ENCODE assay signal across 18 cellular contexts in genomic region chr4:41602113-41602512, GRCh38.
DNase-seq lines count a peak whose midpoint lies in the region; ATAC-seq, FAIRE-seq and TF ChIP-seq lines count a peak whose summit lies in the region.
"Had no signal": no experiment of that assay in that cellular context is flagged by ENCODE, and none has a peak within 500 bp of the region (broad histone marks: within the 10 kb centered on the region; RNA-seq: fewer than 3 reads in every experiment).

No MANE protein-coding gene starts in this region.

- no peak for TF ChIP-seq POLR2A in gastrocnemius medialis (IDR thresholded peaks at IDR 0.05)
- no peak for TF ChIP-seq POLR2A in heart left ventricle (IDR thresholded peaks at IDR 0.05)

- peaks cover 10% of the 10 kb centered on the region for H3K27me3 Mint-ChIP-seq in HFFc6 (ENCODE audit: insufficient read depth)

- TF ChIP-seq CTCF in C4-2B (conservative IDR thresholded peaks at IDR 0.05) (no peak), HFFc6 (IDR thresholded peaks at IDR 0.05) (no peak), gastrocnemius medialis (IDR thresholded peaks at IDR 0.05 in 4 of 5, conservative IDR thresholded peaks at IDR 0.05 in 1 of 5) (no peak), heart left ventricle (IDR thresholded peaks at IDR 0.05) (no peak)

- H3K4me3 Mint-ChIP-seq in HFFc6 = peak overlapping the region; percentile 32; the same call in 1 of the 2 replicates
- H3K4me3 Mint-ChIP-seq: CD8-positive, alpha-beta T cell; GM23338 had no signal

- ATAC-seq in gastrocnemius medialis (peak; percentile 54 to 61), GM21717 (IDR thresholded peaks at IDR 0.05; ENCODE audit: unreplicated experiment) (no peak), HG03442 (IDR thresholded peaks at IDR 0.05; ENCODE audit: unreplicated experiment) (no peak), heart left ventricle (no peak)
- ATAC-seq: CD8-positive, alpha-beta T cell; GM12878; GM23338; HCT116 had no signal

- no peaks in the 10 kb centered on the region for H3K36me3 ChIP-seq in gastrocnemius medialis
- H3K36me3 ChIP-seq in heart left ventricle = peaks cover 0 to 22% (median 5%) of the 10 kb centered on the region in 9 donors
- H3K36me3 ChIP-seq: BLaER1 had no signal

- in situ Hi-C loops in gastrocnemius medialis (cut with MboI; ENCODE audit: low sequenced_read_pairs in 4 of 4) = no loop called here

- DNase-seq in HFFc6 (no peak), gastrocnemius medialis (no peak), heart left ventricle (no peak)
- DNase-seq: AML-193; Calu3; CD8-positive, alpha-beta T cell; DMS79 treated with DMSO at 0.1 percent for 48 hours; GF-D8 had no signal

- H3K27ac Mint-ChIP-seq in HFFc6 = peak overlapping the region; percentile 27; the same call in 1 of the 2 replicates
- H3K27ac Mint-ChIP-seq: CD8-positive, alpha-beta T cell; GM23338 had no signal

- peaks cover 93% of the 10 kb centered on the region; the same call in 1 of the 2 replicates for H3K4me1 Mint-ChIP-seq in HFFc6 (ENCODE audit: low read depth)
- H3K4me1 Mint-ChIP-seq: GM23338 had no signal

- no peaks in the 10 kb centered on the region for H3K9me3 ChIP-seq in gastrocnemius medialis
- no peaks in the 10 kb centered on the region for H3K9me3 ChIP-seq in heart left ventricle
- H3K9me3 ChIP-seq: BLaER1 had no signal

- 74 to 85% (median 81%) methylated on average over 3 of the region's 3 CpGs for WGBS in heart left ventricle, 4 donors

- H3K4me3 ChIP-seq in gastrocnemius medialis (no peak overlapping the region), heart left ventricle (no peak overlapping the region)
- H3K4me3 ChIP-seq: BLaER1, GM12878, GM23338 had no signal

- FAIRE-seq in A204.1 (lab: Jason Lieb, UNC) = peak; percentile 91
- FAIRE-seq: GM12878, H54 had no signal

- H3K27me3 ChIP-seq in gastrocnemius medialis (no peaks in the 10 kb centered on the region), heart left ventricle (no peaks in the 10 kb centered on the region)
- H3K27me3 ChIP-seq: BLaER1 had no signal

- H3K4me1 ChIP-seq in gastrocnemius medialis (peaks cover 31 to 45% of the 10 kb centered on the region in 2 donors), heart left ventricle (peaks cover 0 to 50% (median 27%) of the 10 kb centered on the region in 12 donors)
- H3K4me1 ChIP-seq: BLaER1 had no signal

- intact Hi-C loops in gastrocnemius medialis (cut with DNase I; ENCODE audit: low total_unique reads) (no loop called here), heart left ventricle (cut with DNase I) (loop anchor here in 1 of 10 donors (5.0 kb wide), 1 partner anchor 75 kb away; no protein-coding TSS in a partner anchor)

- H3K9me3 Mint-ChIP-seq in HFFc6 = no peaks in the 10 kb centered on the region
- H3K9me3 Mint-ChIP-seq: CD8-positive, alpha-beta T cell; GM23338 had no signal

- peaks cover 11% of the 10 kb centered on the region; the same call in 1 of the 2 replicates for H3K36me3 Mint-ChIP-seq in HFFc6 (ENCODE audit: low read depth)
- H3K36me3 Mint-ChIP-seq: CD8-positive, alpha-beta T cell had no signal

- H3K27ac ChIP-seq in C4-2B (peak overlapping the region; percentile 63), gastrocnemius medialis (peak overlapping the region in 2 of 4 donors; percentile 2 to 4), heart left ventricle (no peak overlapping the region)
- H3K27ac ChIP-seq: BLaER1, KMS-11 had no signal

Comparison
In these comparisons a context has a peak if more than half of its experiments do, and no peak if none do; other contexts are left out.
1. ATAC-seq: peak in gastrocnemius medialis (2 of 2); none in GM21717 (single experiment), HG03442 (single experiment) and heart left ventricle (0 of 4).